ENCODE assay signal across 1 cellular context in the genomic region with DNA sequence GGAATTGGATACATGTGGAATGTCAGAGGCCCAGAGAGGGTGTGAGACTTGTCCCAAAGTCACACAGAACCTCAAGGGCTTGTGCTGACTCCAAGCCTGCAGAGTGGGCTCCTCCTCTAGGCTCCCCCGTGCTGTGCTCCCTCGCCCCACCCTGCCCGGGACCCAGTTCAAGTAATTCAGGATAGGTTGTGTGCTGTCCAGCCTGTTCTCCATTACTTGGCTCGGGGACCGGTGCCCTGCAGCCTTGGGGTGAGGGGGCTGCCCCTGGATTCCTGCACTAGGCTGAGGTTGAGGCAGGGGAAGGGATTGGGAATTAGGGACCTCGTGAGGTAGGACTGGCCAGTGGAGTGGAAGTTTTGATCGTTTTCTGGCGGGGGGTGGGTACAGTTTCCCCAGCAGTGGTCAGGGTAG.
TF ChIP-seq lines count a peak whose summit lies in the region.

No MANE protein-coding gene starts in this region.

TF ChIP-seq in GM12878, 131 proteins besides CTCF, POLR2A, EP300 and RAD21:
- TF ChIP-seq RFX5 (IDR thresholded peaks at IDR 0.05; ENCODE audit: low read depth, low read length): no peak
- TF ChIP-seq HCFC1 (IDR thresholded peaks at IDR 0.05; ENCODE audit: low read length): no peak
- TF ChIP-seq, protein P1, sequence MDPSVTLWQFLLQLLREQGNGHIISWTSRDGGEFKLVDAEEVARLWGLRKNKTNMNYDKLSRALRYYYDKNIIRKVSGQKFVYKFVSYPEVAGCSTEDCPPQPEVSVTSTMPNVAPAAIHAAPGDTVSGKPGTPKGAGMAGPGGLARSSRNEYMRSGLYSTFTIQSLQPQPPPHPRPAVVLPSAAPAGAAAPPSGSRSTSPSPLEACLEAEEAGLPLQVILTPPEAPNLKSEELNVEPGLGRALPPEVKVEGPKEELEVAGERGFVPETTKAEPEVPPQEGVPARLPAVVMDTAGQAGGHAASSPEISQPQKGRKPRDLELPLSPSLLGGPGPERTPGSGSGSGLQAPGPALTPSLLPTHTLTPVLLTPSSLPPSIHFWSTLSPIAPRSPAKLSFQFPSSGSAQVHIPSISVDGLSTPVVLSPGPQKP (IDR thresholded peaks at IDR 0.05; ENCODE audit: low read depth, low read length): no peak
- TF ChIP-seq NRF1 (conservative IDR thresholded peaks at IDR 0.05; ENCODE audit: low read depth, low read length): no peak
- TF ChIP-seq, protein P2, sequence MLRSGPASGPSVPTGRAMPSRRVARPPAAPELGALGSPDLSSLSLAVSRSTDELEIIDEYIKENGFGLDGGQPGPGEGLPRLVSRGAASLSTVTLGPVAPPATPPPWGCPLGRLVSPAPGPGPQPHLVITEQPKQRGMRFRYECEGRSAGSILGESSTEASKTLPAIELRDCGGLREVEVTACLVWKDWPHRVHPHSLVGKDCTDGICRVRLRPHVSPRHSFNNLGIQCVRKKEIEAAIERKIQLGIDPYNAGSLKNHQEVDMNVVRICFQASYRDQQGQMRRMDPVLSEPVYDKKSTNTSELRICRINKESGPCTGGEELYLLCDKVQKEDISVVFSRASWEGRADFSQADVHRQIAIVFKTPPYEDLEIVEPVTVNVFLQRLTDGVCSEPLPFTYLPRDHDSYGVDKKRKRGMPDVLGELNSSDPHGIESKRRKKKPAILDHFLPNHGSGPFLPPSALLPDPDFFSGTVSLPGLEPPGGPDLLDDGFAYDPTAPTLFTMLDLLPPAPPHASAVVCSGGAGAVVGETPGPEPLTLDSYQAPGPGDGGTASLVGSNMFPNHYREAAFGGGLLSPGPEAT (IDR thresholded peaks at IDR 0.05; ENCODE audit: low read depth): no peak
- no peak for TF ChIP-seq IRF3 (IDR thresholded peaks at IDR 0.05)
- TF ChIP-seq, protein P3, sequence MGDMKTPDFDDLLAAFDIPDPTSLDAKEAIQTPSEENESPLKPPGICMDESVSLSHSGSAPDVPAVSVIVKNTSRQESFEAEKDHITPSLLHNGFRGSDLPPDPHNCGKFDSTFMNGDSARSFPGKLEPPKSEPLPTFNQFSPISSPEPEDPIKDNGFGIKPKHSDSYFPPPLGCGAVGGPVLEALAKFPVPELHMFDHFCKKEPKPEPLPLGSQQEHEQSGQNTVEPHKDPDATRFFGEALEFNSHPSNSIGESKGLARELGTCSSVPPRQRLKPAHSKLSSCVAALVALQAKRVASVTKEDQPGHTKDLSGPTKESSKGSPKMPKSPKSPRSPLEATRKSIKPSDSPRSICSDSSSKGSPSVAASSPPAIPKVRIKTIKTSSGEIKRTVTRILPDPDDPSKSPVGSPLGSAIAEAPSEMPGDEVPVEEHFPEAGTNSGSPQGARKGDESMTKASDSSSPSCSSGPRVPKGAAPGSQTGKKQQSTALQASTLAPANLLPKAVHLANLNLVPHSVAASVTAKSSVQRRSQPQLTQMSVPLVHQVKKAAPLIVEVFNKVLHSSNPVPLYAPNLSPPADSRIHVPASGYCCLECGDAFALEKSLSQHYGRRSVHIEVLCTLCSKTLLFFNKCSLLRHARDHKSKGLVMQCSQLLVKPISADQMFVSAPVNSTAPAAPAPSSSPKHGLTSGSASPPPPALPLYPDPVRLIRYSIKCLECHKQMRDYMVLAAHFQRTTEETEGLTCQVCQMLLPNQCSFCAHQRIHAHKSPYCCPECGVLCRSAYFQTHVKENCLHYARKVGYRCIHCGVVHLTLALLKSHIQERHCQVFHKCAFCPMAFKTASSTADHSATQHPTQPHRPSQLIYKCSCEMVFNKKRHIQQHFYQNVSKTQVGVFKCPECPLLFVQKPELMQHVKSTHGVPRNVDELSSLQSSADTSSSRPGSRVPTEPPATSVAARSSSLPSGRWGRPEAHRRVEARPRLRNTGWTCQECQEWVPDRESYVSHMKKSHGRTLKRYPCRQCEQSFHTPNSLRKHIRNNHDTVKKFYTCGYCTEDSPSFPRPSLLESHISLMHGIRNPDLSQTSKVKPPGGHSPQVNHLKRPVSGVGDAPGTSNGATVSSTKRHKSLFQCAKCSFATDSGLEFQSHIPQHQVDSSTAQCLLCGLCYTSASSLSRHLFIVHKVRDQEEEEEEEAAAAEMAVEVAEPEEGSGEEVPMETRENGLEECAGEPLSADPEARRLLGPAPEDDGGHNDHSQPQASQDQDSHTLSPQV (IDR thresholded peaks at IDR 0.05): no peak
- TF ChIP-seq BHLHE40 (IDR thresholded peaks at IDR 0.05; ENCODE audit: borderline replicate concordance in 1 of 2, low read depth in 2 of 2, low read length in 1 of 2): no peak
- TF ChIP-seq SREBF2 (IDR thresholded peaks at IDR 0.05; ENCODE audit: low read length): no peak
- no peak for TF ChIP-seq SIX5 (IDR thresholded peaks at IDR 0.05; ENCODE audit: low read depth, low read length, severe bottlenecking)
- no peak for TF ChIP-seq ESRRA (IDR thresholded peaks at IDR 0.05; ENCODE audit: low read length)
- TF ChIP-seq NR2F1 (conservative IDR thresholded peaks at IDR 0.05): no peak
- no peak for TF ChIP-seq NFXL1 (IDR thresholded peaks at IDR 0.05; ENCODE audit: borderline replicate concordance)
- TF ChIP-seq, protein P4, sequence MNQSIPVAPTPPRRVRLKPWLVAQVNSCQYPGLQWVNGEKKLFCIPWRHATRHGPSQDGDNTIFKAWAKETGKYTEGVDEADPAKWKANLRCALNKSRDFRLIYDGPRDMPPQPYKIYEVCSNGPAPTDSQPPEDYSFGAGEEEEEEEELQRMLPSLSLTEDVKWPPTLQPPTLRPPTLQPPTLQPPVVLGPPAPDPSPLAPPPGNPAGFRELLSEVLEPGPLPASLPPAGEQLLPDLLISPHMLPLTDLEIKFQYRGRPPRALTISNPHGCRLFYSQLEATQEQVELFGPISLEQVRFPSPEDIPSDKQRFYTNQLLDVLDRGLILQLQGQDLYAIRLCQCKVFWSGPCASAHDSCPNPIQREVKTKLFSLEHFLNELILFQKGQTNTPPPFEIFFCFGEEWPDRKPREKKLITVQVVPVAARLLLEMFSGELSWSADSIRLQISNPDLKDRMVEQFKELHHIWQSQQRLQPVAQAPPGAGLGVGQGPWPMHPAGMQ (IDR thresholded peaks at IDR 0.05; ENCODE audit: borderline replicate concordance): no peak
- TF ChIP-seq HDAC6 (IDR thresholded peaks at IDR 0.05; ENCODE audit: unreplicated experiment): no peak
- no peak for TF ChIP-seq MYB (IDR thresholded peaks at IDR 0.05; ENCODE audit: borderline replicate concordance, low read depth, low read length)
- TF ChIP-seq CHD1 (IDR thresholded peaks at IDR 0.05; ENCODE audit: low read depth, low read length): no peak
- no peak for TF ChIP-seq JUND (IDR thresholded peaks at IDR 0.05; ENCODE audit: low read depth, low read length)
- TF ChIP-seq, protein P5, sequence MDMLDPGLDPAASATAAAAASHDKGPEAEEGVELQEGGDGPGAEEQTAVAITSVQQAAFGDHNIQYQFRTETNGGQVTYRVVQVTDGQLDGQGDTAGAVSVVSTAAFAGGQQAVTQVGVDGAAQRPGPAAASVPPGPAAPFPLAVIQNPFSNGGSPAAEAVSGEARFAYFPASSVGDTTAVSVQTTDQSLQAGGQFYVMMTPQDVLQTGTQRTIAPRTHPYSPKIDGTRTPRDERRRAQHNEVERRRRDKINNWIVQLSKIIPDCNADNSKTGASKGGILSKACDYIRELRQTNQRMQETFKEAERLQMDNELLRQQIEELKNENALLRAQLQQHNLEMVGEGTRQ (IDR thresholded peaks at IDR 0.05; ENCODE audit: borderline replicate concordance, low read depth, low read length): no peak
- TF ChIP-seq SMARCA5 (IDR thresholded peaks at IDR 0.05): no peak
